ENCODE assay signal across 10 cellular contexts in genomic region chr4:13980317-13980716, GRCh38.
DNase-seq lines count a peak whose midpoint lies in the region; ATAC-seq, FAIRE-seq and TF ChIP-seq lines count a peak whose summit lies in the region.
"Had no signal": no experiment of that assay in that cellular context is flagged by ENCODE, and none has a peak within 500 bp of the region (broad histone marks: within the 10 kb centered on the region; RNA-seq: fewer than 3 reads in every experiment).

No MANE protein-coding gene starts in this region.

- CTCF ChIA-PET in Calu3 (lab: Charles Lee) = no interaction called here
- CTCF ChIA-PET in RWPE1 (lab: Yijun Ruan, JAX) = no interaction called here
- CTCF ChIA-PET in CD4-positive, alpha-beta T cell (lab: Charles Lee) = no interaction called here

- ATAC-seq in HG02642 (IDR thresholded peaks at IDR 0.05; ENCODE audit: poor library complexity, unreplicated experiment) = peak; percentile 52
- no peak for ATAC-seq in CD4-positive, alpha-beta T cell (ENCODE audit: poor library complexity)

- H3K27ac ChIP-seq in RWPE1 = no peak overlapping the region
- H3K27ac ChIP-seq in CD4-positive, alpha-beta T cell (ENCODE audit: low read depth, low read length) = no peak overlapping the region

- no peaks in the 10 kb centered on the region for H3K27me3 ChIP-seq in CD4-positive, alpha-beta T cell (ENCODE audit: control insufficient read depth, insufficient read depth, low read length)

- POLR2A ChIA-PET in RWPE1 (lab: Yijun Ruan, JAX; ENCODE audit: low non-redundant PET) = no interaction called here
- POLR2A ChIA-PET in CD4-positive, alpha-beta T cell (lab: Charles Lee) = no interaction called here

- no peaks in the 10 kb centered on the region for H3K27me3 Mint-ChIP-seq in Calu3 (ENCODE audit: unreplicated experiment)
- no peaks in the 10 kb centered on the region for H3K27me3 Mint-ChIP-seq in immature natural killer cell (ENCODE audit: low read depth in 3 of 3)
- no peaks in the 10 kb centered on the region for H3K27me3 Mint-ChIP-seq in CD4-positive, alpha-beta T cell
- H3K27me3 Mint-ChIP-seq: activated naive CD4-positive, alpha-beta T cell treated with anti-CD3 and anti-CD28 coated beads, Interleukin-2, amount 50 U/mL, for 24 hours had no signal

- BruUV-seq in Calu3 (replicated peaks; lab: Mats Ljungman, UMichigan) = no TSS peak

- peaks cover 2% of the 10 kb centered on the region for H3K9me3 Mint-ChIP-seq in Calu3 (ENCODE audit: low read depth, unreplicated experiment)
- peaks cover 0 to 3% (median 0%) of the 10 kb centered on the region in 6 donors for H3K9me3 Mint-ChIP-seq in immature natural killer cell
- no peaks in the 10 kb centered on the region for H3K9me3 Mint-ChIP-seq in CD4-positive, alpha-beta T cell

- H3K4me1 Mint-ChIP-seq in Calu3 (ENCODE audit: low read depth, unreplicated experiment) = peaks cover 46% of the 10 kb centered on the region
- H3K4me1 Mint-ChIP-seq in immature natural killer cell = peaks cover 6 to 38% of the 10 kb centered on the region in 2 donors
- H3K4me1 Mint-ChIP-seq in CD4-positive, alpha-beta T cell (ENCODE audit: low read depth) = no peaks in the 10 kb centered on the region
- H3K4me1 Mint-ChIP-seq: activated naive CD4-positive, alpha-beta T cell treated with anti-CD3 and anti-CD28 coated beads, Interleukin-2, amount 50 U/mL, for 24 hours had no signal

- H3K4me3 Mint-ChIP-seq in Calu3 (ENCODE audit: low read depth, unreplicated experiment) (no peak overlapping the region), immature natural killer cell (no peak overlapping the region)
- no peak overlapping the region for H3K4me3 Mint-ChIP-seq in CD4-positive, alpha-beta T cell
- H3K4me3 Mint-ChIP-seq: activated naive CD4-positive, alpha-beta T cell treated with anti-CD3 and anti-CD28 coated beads, Interleukin-2, amount 50 U/mL, for 24 hours had no signal

- DNase-seq in Calu3 (no peak), RWPE1 (ENCODE audit: low spot score) (peak; percentile 5), immature natural killer cell (peak in 2 of 3 donors; percentile 6 to 12), cerebellar cortex (ENCODE audit: low spot score) (no peak), HTR-8/SVneo (ENCODE audit: insufficient read length, low spot score) (no peak), NK-92 (lab: John Stamatoyannopoulos, UW; ENCODE audit: unreplicated experiment) (no peak)
- DNase-seq in CD4-positive, alpha-beta T cell = no peak
- DNase-seq: stimulated activated CD4-positive, alpha-beta T cell treated with anti-CD3 and anti-CD28 coated beads, Interleukin-4, amount 100 ng/mL, for 1 hour had no signal

- peak overlapping the region; percentile 41 for H3K27ac Mint-ChIP-seq in Calu3 (ENCODE audit: unreplicated experiment)
- no peak overlapping the region for H3K27ac Mint-ChIP-seq in immature natural killer cell
- H3K27ac Mint-ChIP-seq in CD4-positive, alpha-beta T cell = no peak overlapping the region
- H3K27ac Mint-ChIP-seq: activated naive CD4-positive, alpha-beta T cell treated with anti-CD3 and anti-CD28 coated beads, Interleukin-2, amount 50 U/mL, for 24 hours had no signal

- no peaks in the 10 kb centered on the region for H3K36me3 Mint-ChIP-seq in Calu3 (ENCODE audit: insufficient read depth, unreplicated experiment)
- H3K36me3 Mint-ChIP-seq in immature natural killer cell = no peaks in the 10 kb centered on the region
- no peaks in the 10 kb centered on the region for H3K36me3 Mint-ChIP-seq in CD4-positive, alpha-beta T cell (ENCODE audit: low read depth)
- H3K36me3 Mint-ChIP-seq: activated naive CD4-positive, alpha-beta T cell treated with anti-CD3 and anti-CD28 coated beads, Interleukin-2, amount 50 U/mL, for 24 hours had no signal

- no peaks in the 10 kb centered on the region for H3K9me3 ChIP-seq in CD4-positive, alpha-beta T cell (ENCODE audit: control insufficient read depth, low read length)

- no peak for TF ChIP-seq CTCF in Calu3 (IDR thresholded peaks at IDR 0.05; ENCODE audit: unreplicated experiment)
- TF ChIP-seq CTCF in RWPE1 (conservative IDR thresholded peaks at IDR 0.05; ENCODE audit: low read depth) = no peak
- TF ChIP-seq CTCF in CD4-positive, alpha-beta T cell (IDR thresholded peaks at IDR 0.05) = no peak

- FAIRE-seq in HTR-8/SVneo (lab: Jason Lieb, UNC) = no peak

- intact Hi-C loops in Calu3 (cut with micrococcal nuclease; ENCODE audit: unreplicated experiment) = loop anchor here (1.0 to 10.0 kb wide), 3 partner anchors 73 to 278 kb away; no protein-coding TSS in a partner anchor
- intact Hi-C loops in CD4-positive, alpha-beta T cell (cut with DNase I, micrococcal nuclease) = no loop called here

Comparison
In these comparisons a context has a peak if more than half of its experiments do, and no peak if none do; other contexts are left out.
1. DNase-seq: peak in RWPE1 (single experiment) and immature natural killer cell (2 of 3); none in Calu3 (single experiment), cerebellar cortex (single experiment), HTR-8/SVneo (single experiment), NK-92 (single experiment) and CD4-positive, alpha-beta T cell (0 of 10).